In the genomic region with DNA sequence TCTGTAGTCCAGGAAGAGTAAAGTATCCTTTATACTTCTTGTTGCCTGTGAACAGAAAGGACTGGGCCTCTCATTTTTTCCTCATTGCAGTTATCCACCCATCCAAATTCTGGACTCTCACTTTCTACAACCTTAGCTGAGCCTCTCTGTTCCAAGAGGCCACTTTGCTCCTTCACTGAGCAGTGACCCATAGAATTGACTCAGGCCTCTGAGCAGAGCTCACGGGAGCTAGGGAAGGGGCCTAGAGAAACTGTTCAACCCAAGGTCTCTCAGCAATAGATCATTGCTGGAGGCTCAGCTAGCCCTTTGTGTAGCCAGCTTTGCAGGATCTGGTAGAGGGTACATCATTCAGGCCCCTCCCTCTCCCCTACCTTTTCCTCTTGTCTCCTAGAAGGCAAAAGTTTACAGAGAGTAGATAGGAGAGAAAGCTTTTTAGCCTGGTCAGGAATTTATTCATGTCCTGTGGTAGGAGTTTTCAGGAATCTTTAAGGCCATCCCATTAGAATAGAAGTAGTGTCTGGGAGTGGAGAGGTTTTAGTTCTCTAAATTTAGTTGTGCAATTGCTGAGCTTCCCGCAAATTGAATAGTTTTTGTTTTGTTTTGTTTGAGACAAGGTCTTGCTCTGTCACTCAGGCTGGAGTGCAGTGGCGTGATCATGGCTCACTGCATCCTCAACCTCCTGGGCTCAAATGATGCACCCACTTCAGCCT, we compare ENCODE assay signal across 1 cellular context.
TF ChIP-seq lines count a peak whose summit lies in the region.

No MANE protein-coding gene starts in this region.

TF ChIP-seq in GM12878, 131 proteins besides CTCF, POLR2A, EP300 and RAD21 (continued from another document):
- TF ChIP-seq, protein P1, sequence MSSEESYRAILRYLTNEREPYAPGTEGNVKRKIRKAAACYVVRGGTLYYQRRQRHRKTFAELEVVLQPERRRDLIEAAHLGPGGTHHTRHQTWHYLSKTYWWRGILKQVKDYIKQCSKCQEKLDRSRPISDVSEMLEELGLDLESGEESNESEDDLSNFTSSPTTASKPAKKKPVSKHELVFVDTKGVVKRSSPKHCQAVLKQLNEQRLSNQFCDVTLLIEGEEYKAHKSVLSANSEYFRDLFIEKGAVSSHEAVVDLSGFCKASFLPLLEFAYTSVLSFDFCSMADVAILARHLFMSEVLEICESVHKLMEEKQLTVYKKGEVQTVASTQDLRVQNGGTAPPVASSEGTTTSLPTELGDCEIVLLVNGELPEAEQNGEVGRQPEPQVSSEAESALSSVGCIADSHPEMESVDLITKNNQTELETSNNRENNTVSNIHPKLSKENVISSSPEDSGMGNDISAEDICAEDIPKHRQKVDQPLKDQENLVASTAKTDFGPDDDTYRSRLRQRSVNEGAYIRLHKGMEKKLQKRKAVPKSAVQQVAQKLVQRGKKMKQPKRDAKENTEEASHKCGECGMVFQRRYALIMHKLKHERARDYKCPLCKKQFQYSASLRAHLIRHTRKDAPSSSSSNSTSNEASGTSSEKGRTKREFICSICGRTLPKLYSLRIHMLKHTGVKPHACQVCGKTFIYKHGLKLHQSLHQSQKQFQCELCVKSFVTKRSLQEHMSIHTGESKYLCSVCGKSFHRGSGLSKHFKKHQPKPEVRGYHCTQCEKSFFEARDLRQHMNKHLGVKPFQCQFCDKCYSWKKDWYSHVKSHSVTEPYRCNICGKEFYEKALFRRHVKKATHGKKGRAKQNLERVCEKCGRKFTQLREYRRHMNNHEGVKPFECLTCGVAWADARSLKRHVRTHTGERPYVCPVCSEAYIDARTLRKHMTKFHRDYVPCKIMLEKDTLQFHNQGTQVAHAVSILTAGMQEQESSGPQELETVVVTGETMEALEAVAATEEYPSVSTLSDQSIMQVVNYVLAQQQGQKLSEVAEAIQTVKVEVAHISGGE (CRISPR knock-in tag; IDR thresholded peaks at IDR 0.05) = no peak
- TF ChIP-seq KDM1A (IDR thresholded peaks at IDR 0.05; ENCODE audit: borderline replicate concordance) (no peak), FOXK2 (IDR thresholded peaks at IDR 0.05) (no peak), MYC (IDR thresholded peaks at IDR 0.05; ENCODE audit: insufficient read depth, insufficient read length, insufficient replicate concordance, low read length, severe bottlenecking) (no peak), EZH2 (IDR thresholded peaks at IDR 0.05; ENCODE audit: borderline replicate concordance, control insufficient read depth, low read depth, low read length) (no peak), KAT2A (conservative IDR thresholded peaks at IDR 0.05; ENCODE audit: control insufficient read depth, low read depth, low read length) (no peak), SMARCA5 (IDR thresholded peaks at IDR 0.05) (no peak), NFXL1 (IDR thresholded peaks at IDR 0.05; ENCODE audit: borderline replicate concordance) (no peak), PAX8 (IDR thresholded peaks at IDR 0.05) (no peak), CEBPB (IDR thresholded peaks at IDR 0.05; ENCODE audit: borderline replicate concordance in 1 of 2, low read depth in 2 of 2, low read length in 2 of 2) (no peak), MTA3 (IDR thresholded peaks at IDR 0.05; ENCODE audit: borderline replicate concordance, low read length) (no peak), ZSCAN29 (IDR thresholded peaks at IDR 0.05) (no peak), STAT3 (IDR thresholded peaks at IDR 0.05; ENCODE audit: low read depth, low read length) (no peak), YBX1 (IDR thresholded peaks at IDR 0.05) (no peak), FOXM1 (IDR thresholded peaks at IDR 0.05; ENCODE audit: low read depth, low read length) (no peak), ASH2L (IDR thresholded peaks at IDR 0.05; ENCODE audit: borderline replicate concordance, low read depth) (no peak), PAX5 (IDR thresholded peaks at IDR 0.05; ENCODE audit: borderline replicate concordance, low read depth, low read length) (0 out of 2 replicates have a peak, but pooled peaks have one; percentile 48), RFX5 (IDR thresholded peaks at IDR 0.05; ENCODE audit: low read depth, low read length) (no peak), MTA2 (IDR thresholded peaks at IDR 0.05; ENCODE audit: low read depth) (peak; percentile 39; the same call in 1 of the 2 replicates)
- TF ChIP-seq, protein P2, sequence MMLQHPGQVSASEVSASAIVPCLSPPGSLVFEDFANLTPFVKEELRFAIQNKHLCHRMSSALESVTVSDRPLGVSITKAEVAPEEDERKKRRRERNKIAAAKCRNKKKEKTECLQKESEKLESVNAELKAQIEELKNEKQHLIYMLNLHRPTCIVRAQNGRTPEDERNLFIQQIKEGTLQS (IDR thresholded peaks at IDR 0.05; ENCODE audit: borderline replicate concordance, extremely low read depth, low read depth, low read length) = no peak
- TF ChIP-seq, protein P3, sequence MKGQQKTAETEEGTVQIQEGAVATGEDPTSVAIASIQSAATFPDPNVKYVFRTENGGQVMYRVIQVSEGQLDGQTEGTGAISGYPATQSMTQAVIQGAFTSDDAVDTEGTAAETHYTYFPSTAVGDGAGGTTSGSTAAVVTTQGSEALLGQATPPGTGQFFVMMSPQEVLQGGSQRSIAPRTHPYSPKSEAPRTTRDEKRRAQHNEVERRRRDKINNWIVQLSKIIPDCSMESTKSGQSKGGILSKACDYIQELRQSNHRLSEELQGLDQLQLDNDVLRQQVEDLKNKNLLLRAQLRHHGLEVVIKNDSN (IDR thresholded peaks at IDR 0.05; ENCODE audit: borderline replicate concordance, extremely low read length, insufficient read depth, low read depth, low read length) = no peak
- TF ChIP-seq, protein P4, sequence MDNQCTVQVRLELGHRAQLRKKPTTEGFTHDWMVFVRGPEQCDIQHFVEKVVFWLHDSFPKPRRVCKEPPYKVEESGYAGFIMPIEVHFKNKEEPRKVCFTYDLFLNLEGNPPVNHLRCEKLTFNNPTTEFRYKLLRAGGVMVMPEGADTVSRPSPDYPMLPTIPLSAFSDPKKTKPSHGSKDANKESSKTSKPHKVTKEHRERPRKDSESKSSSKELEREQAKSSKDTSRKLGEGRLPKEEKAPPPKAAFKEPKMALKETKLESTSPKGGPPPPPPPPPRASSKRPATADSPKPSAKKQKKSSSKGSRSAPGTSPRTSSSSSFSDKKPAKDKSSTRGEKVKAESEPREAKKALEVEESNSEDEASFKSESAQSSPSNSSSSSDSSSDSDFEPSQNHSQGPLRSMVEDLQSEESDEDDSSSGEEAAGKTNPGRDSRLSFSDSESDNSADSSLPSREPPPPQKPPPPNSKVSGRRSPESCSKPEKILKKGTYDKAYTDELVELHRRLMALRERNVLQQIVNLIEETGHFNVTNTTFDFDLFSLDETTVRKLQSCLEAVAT (IDR thresholded peaks at IDR 0.05) = no peak
- TF ChIP-seq, protein P5, sequence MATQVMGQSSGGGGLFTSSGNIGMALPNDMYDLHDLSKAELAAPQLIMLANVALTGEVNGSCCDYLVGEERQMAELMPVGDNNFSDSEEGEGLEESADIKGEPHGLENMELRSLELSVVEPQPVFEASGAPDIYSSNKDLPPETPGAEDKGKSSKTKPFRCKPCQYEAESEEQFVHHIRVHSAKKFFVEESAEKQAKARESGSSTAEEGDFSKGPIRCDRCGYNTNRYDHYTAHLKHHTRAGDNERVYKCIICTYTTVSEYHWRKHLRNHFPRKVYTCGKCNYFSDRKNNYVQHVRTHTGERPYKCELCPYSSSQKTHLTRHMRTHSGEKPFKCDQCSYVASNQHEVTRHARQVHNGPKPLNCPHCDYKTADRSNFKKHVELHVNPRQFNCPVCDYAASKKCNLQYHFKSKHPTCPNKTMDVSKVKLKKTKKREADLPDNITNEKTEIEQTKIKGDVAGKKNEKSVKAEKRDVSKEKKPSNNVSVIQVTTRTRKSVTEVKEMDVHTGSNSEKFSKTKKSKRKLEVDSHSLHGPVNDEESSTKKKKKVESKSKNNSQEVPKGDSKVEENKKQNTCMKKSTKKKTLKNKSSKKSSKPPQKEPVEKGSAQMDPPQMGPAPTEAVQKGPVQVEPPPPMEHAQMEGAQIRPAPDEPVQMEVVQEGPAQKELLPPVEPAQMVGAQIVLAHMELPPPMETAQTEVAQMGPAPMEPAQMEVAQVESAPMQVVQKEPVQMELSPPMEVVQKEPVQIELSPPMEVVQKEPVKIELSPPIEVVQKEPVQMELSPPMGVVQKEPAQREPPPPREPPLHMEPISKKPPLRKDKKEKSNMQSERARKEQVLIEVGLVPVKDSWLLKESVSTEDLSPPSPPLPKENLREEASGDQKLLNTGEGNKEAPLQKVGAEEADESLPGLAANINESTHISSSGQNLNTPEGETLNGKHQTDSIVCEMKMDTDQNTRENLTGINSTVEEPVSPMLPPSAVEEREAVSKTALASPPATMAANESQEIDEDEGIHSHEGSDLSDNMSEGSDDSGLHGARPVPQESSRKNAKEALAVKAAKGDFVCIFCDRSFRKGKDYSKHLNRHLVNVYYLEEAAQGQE (IDR thresholded peaks at IDR 0.05; ENCODE audit: low read depth, low read length) = no peak
